8 cellular contexts compared by ENCODE assay signal in the genomic region with DNA sequence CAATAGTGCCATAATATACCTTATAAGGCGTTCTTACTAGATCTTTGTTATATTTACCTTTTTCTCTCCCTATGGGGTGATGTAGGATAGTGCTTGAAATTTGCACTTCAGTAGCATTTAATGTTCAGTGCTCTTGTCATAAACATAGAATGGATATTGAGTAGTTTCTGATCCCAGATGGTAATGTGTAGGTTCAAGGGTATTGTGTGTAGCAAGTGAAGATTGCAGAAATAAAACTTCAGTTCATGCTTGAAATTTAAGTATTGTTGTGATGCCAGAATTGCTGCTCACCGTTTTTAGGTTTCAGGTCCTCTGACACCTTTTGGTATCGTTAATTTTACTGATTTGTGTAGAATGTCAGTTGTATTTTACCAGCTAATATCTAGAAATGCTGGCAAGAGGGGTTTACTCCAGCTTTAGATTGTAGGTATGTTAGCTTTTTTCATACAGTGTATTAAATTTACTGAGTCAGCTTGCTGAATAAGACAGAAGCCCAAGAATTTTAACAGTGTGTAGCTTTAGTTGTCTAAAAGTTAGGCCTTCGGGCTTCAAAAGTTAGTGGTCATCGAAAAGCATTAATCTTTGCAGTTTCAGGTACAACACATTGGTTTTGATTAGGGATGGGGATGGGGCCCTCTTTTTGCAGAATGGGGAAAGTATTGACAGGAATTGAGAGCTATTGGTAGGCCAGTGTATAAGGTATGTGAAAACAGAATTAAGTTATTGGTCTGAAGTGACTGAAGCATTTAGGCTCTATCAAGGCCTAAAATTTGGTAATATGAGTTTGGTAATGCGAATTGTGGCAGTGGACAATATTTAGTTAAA. TPM values are rescaled to one million over a fixed set of nuclear protein-coding genes. Genes with fewer than 3 reads are reported as not detected.
DNase-seq lines count a peak whose midpoint lies in the region; ATAC-seq lines count a peak whose summit lies in the region.

No MANE protein-coding gene starts in this region.

- H3K4me1 Mint-ChIP-seq in activated CD8-positive, alpha-beta memory T cell treated with anti-CD3 and anti-CD28 coated beads, Interleukin-2, amount 10 ng/mL, durations not matched to agents 7 days and 5 days: peaks cover 41% of the 10 kb centered on the region
- peaks cover 40% of the 10 kb centered on the region for H3K4me1 Mint-ChIP-seq in activated T-helper 2 cell treated with anti-CD3 and anti-CD28 coated beads, Interferon-gamma antibody, Interleukin-2, Interleukin-4, amounts not matched to agents 10 μg/mL and 5 μg/mL and 100 μg/mL, durations not matched to agents 14 hours and 24 hours and 36 hours (ENCODE audit: low read depth)

- no peak for ATAC-seq in activated CD8-positive, alpha-beta memory T cell treated with anti-CD3 and anti-CD28 coated beads, Interleukin-2, amount 10 ng/mL, durations not matched to agents 7 days and 5 days
- ATAC-seq in HG02588 (IDR thresholded peaks at IDR 0.05; ENCODE audit: unreplicated experiment): no peak

- H3K27me3 ChIP-seq in layer of hippocampus (ENCODE audit: control insufficient read depth, insufficient read depth, low read length) (no peaks in the 10 kb centered on the region), thymus (ENCODE audit: control insufficient read depth, insufficient read depth) (no peaks in the 10 kb centered on the region)

- H3K9me3 ChIP-seq in thymus (ENCODE audit: control insufficient read depth): no peaks in the 10 kb centered on the region

- peaks cover 33% of the 10 kb centered on the region for H3K36me3 Mint-ChIP-seq in activated CD8-positive, alpha-beta memory T cell treated with anti-CD3 and anti-CD28 coated beads, Interleukin-2, amount 10 ng/mL, durations not matched to agents 7 days and 5 days
- peaks cover 42% of the 10 kb centered on the region for H3K36me3 Mint-ChIP-seq in activated T-helper 2 cell treated with anti-CD3 and anti-CD28 coated beads, Interferon-gamma antibody, Interleukin-2, Interleukin-4, amounts not matched to agents 10 μg/mL and 5 μg/mL and 100 μg/mL, durations not matched to agents 14 hours and 24 hours and 36 hours (ENCODE audit: low read depth)

- WGBS in thymus: 2% methylated on average over 6 of the region's 6 CpGs

- H3K27ac ChIP-seq in layer of hippocampus (ENCODE audit: low read depth, low read length): peak overlapping the region; percentile 95
- H3K27ac ChIP-seq in thymus (ENCODE audit: low read depth): peak overlapping the region; percentile 64

- intact Hi-C loops in activated T-helper 2 cell treated with anti-CD3 and anti-CD28 coated beads, Interferon-gamma antibody, Interleukin-2, Interleukin-4, amounts not matched to agents 10 μg/mL and 5 μg/mL and 100 μg/mL, durations not matched to agents 14 hours and 24 hours and 36 hours (cut with micrococcal nuclease): no loop called here

- peak overlapping the region; percentile 83 for H3K4me3 ChIP-seq in thymus (ENCODE audit: low read length)

- CTCF ChIA-PET in activated CD8-positive, alpha-beta memory T cell treated with anti-CD3 and anti-CD28 coated beads, Interleukin-2, amount 10 ng/mL, durations not matched to agents 7 days and 5 days (lab: Charles Lee): interaction anchor here (1.1 to 9.3 kb wide), 4 partner anchors 14 to 524 kb away, joined by 3 to 82 read pairs (median 4); no protein-coding TSS in a partner anchor

- H3K9me3 Mint-ChIP-seq in activated CD8-positive, alpha-beta memory T cell treated with anti-CD3 and anti-CD28 coated beads, Interleukin-2, amount 10 ng/mL, durations not matched to agents 7 days and 5 days (ENCODE audit: low read depth): no peaks in the 10 kb centered on the region
- H3K9me3 Mint-ChIP-seq in activated T-helper 2 cell treated with anti-CD3 and anti-CD28 coated beads, Interferon-gamma antibody, Interleukin-2, Interleukin-4, amounts not matched to agents 10 μg/mL and 5 μg/mL and 100 μg/mL, durations not matched to agents 14 hours and 24 hours and 36 hours: no peaks in the 10 kb centered on the region

- H3K27ac Mint-ChIP-seq in activated CD8-positive, alpha-beta memory T cell treated with anti-CD3 and anti-CD28 coated beads, Interleukin-2, amount 10 ng/mL, durations not matched to agents 7 days and 5 days: peak overlapping the region; percentile 90
- H3K27ac Mint-ChIP-seq in activated T-helper 2 cell treated with anti-CD3 and anti-CD28 coated beads, Interferon-gamma antibody, Interleukin-2, Interleukin-4, amounts not matched to agents 10 μg/mL and 5 μg/mL and 100 μg/mL, durations not matched to agents 14 hours and 24 hours and 36 hours: peak overlapping the region; percentile 24

- peak overlapping the region; percentile 92 for H3K4me3 Mint-ChIP-seq in activated CD8-positive, alpha-beta memory T cell treated with anti-CD3 and anti-CD28 coated beads, Interleukin-2, amount 10 ng/mL, durations not matched to agents 7 days and 5 days
- peak overlapping the region; percentile 95 for H3K4me3 Mint-ChIP-seq in activated T-helper 2 cell treated with anti-CD3 and anti-CD28 coated beads, Interferon-gamma antibody, Interleukin-2, Interleukin-4, amounts not matched to agents 10 μg/mL and 5 μg/mL and 100 μg/mL, durations not matched to agents 14 hours and 24 hours and 36 hours (ENCODE audit: low read depth)

- peaks cover 11% of the 10 kb centered on the region for H3K4me1 ChIP-seq in thymus (ENCODE audit: control insufficient read depth, insufficient read depth, low read length)

- H3K27me3 Mint-ChIP-seq in activated CD8-positive, alpha-beta memory T cell treated with anti-CD3 and anti-CD28 coated beads, Interleukin-2, amount 10 ng/mL, durations not matched to agents 7 days and 5 days: no peaks in the 10 kb centered on the region
- H3K27me3 Mint-ChIP-seq in activated T-helper 2 cell treated with anti-CD3 and anti-CD28 coated beads, Interferon-gamma antibody, Interleukin-2, Interleukin-4, amounts not matched to agents 10 μg/mL and 5 μg/mL and 100 μg/mL, durations not matched to agents 14 hours and 24 hours and 36 hours (ENCODE audit: low read depth): no peaks in the 10 kb centered on the region

- no peaks in the 10 kb centered on the region for H3K36me3 ChIP-seq in thymus (ENCODE audit: control insufficient read depth, insufficient read depth)

- no peak for DNase-seq in activated CD8-positive, alpha-beta memory T cell treated with anti-CD3 and anti-CD28 coated beads, Interleukin-2, amount 10 ng/mL, durations not matched to agents 7 days and 5 days
- no peak for DNase-seq in activated CD8-positive, alpha-beta memory T cell treated with anti-CD3 and anti-CD28 coated beads for 24 hours
- DNase-seq in activated T-helper 2 cell treated with anti-CD3 and anti-CD28 coated beads, Interferon-gamma antibody, Interleukin-2, Interleukin-4, amounts not matched to agents 10 μg/mL and 5 μg/mL and 100 μg/mL, durations not matched to agents 14 hours and 24 hours and 36 hours (ENCODE audit: low spot score): no peak
- DNase-seq in cerebellum (ENCODE audit: low spot score): no peak
- DNase-seq in activated gamma-delta T cell treated with Interleukin-2 at 50 U/mL for 16 hours: no peak

RNA-seq across cellular contexts. Expression of a gene that starts 2.0 kb away (rescaled TPM):
- total RNA-seq in activated CD8-positive, alpha-beta memory T cell treated with anti-CD3 and anti-CD28 coated beads, Interleukin-2, amount 10 ng/mL, durations not matched to agents 7 days and 5 days: 10 to 100 TPM; 73.7 to 90.4 TPM
- total RNA-seq in activated T-helper 2 cell treated with anti-CD3 and anti-CD28 coated beads, Interferon-gamma antibody, Interleukin-2, Interleukin-4, amounts not matched to agents 10 μg/mL and 5 μg/mL and 100 μg/mL, durations not matched to agents 14 hours and 24 hours and 36 hours: 48.5 and 53.5 TPM in 2 replicates
- polyA plus RNA-seq in thymus: 70.9 TPM
- total RNA-seq in cerebellum: 220 TPM

RNA-seq across cellular contexts. Expression of a gene that starts 2.1 kb away (rescaled TPM):
- total RNA-seq in activated CD8-positive, alpha-beta memory T cell treated with anti-CD3 and anti-CD28 coated beads, Interleukin-2, amount 10 ng/mL, durations not matched to agents 7 days and 5 days: under 1 TPM; 0.67 to 0.84 TPM
- 0.55 and 0.64 TPM in 2 replicates for total RNA-seq in activated T-helper 2 cell treated with anti-CD3 and anti-CD28 coated beads, Interferon-gamma antibody, Interleukin-2, Interleukin-4, amounts not matched to agents 10 μg/mL and 5 μg/mL and 100 μg/mL, durations not matched to agents 14 hours and 24 hours and 36 hours
- polyA plus RNA-seq in thymus: 1.0 TPM
- 0.82 TPM for total RNA-seq in cerebellum

RNA-seq across cellular contexts. Expression of a gene that starts 47.4 kb away (rescaled TPM):
- 10 to 100 TPM; 44.4 to 50.4 TPM for total RNA-seq in activated CD8-positive, alpha-beta memory T cell treated with anti-CD3 and anti-CD28 coated beads, Interleukin-2, amount 10 ng/mL, durations not matched to agents 7 days and 5 days
- 43.4 and 50.2 TPM in 2 replicates for total RNA-seq in activated T-helper 2 cell treated with anti-CD3 and anti-CD28 coated beads, Interferon-gamma antibody, Interleukin-2, Interleukin-4, amounts not matched to agents 10 μg/mL and 5 μg/mL and 100 μg/mL, durations not matched to agents 14 hours and 24 hours and 36 hours
- 22.1 TPM for polyA plus RNA-seq in thymus
- 57.8 TPM for total RNA-seq in cerebellum
